Comparison of ENCODE assay signal across 9 cellular contexts in genomic region chr7:108805808-108806397, GRCh38.
DNase-seq lines count a peak whose midpoint lies in the region; ATAC-seq, FAIRE-seq and TF ChIP-seq lines count a peak whose summit lies in the region.
"Had no signal": no experiment of that assay in that cellular context is flagged by ENCODE, and none has a peak within 500 bp of the region (broad histone marks: within the 10 kb centered on the region; RNA-seq: fewer than 3 reads in every experiment).

No MANE protein-coding gene starts in this region.

- ATAC-seq in HG03342 (IDR thresholded peaks at IDR 0.05; ENCODE audit: unreplicated experiment): peak; percentile 65
- peak; percentile 37 to 64 (median 53) for ATAC-seq in right lobe of liver

- no peak for DNase-seq in GM12892 (ENCODE audit: insufficient read length)
- DNase-seq in right lobe of liver: no peak
- no peak for DNase-seq in small intestine
- DNase-seq in putamen (ENCODE audit: low spot score): no peak
- no peak for DNase-seq in COR-L47 (lab: John Stamatoyannopoulos, UW)
- DNase-seq in C1 segment of cervical spinal cord (lab: John Stamatoyannopoulos, UW): no peak

- intact Hi-C loops in right lobe of liver (cut with DNase I): no loop called here

- no peaks in the 10 kb centered on the region for H3K79me2 ChIP-seq in SU-DHL-6 (ENCODE audit: insufficient read depth, low read length)

- H3K36me3 ChIP-seq in SU-DHL-6 (ENCODE audit: low read length) (no peaks in the 10 kb centered on the region), right lobe of liver (no peaks in the 10 kb centered on the region), small intestine (ENCODE audit: control insufficient read depth in 2 of 2, insufficient read depth in 2 of 2, low read length in 2 of 2) (no peaks in the 10 kb centered on the region)
- H3K36me3 ChIP-seq: neutrophil had no signal

- no peaks in the 10 kb centered on the region for H3K4me1 ChIP-seq in right lobe of liver
- H3K4me1 ChIP-seq in small intestine (ENCODE audit: control insufficient read depth in 2 of 2, insufficient read depth in 1 of 2, low read depth in 1 of 2, low read length in 1 of 2): no peaks in the 10 kb centered on the region

- peak; percentile 41 for TF ChIP-seq CTCF in SU-DHL-6 (IDR thresholded peaks at IDR 0.05; ENCODE audit: insufficient read depth, low read length, poor library complexity, severe bottlenecking)
- peak; percentile 34 to 64 (median 46) for TF ChIP-seq CTCF in right lobe of liver (IDR thresholded peaks at IDR 0.05)

- H3K4me3 ChIP-seq in SU-DHL-6 (ENCODE audit: insufficient read depth, low read length, poor library complexity, severe bottlenecking) (no peak overlapping the region), right lobe of liver (no peak overlapping the region), small intestine (ENCODE audit: low read depth in 1 of 2, low read length in 2 of 2) (no peak overlapping the region)

- H2AFZ ChIP-seq in SU-DHL-6 (ENCODE audit: low read depth, low read length, severe bottlenecking): no peak overlapping the region

- H4K20me1 ChIP-seq in SU-DHL-6 (ENCODE audit: low read depth, low read length): no peaks in the 10 kb centered on the region

- H3K9me2 ChIP-seq in SU-DHL-6 (replicated peaks; ENCODE audit: insufficient read depth, low read length): no peaks in the 10 kb centered on the region

- no peaks in the 10 kb centered on the region for H3F3A ChIP-seq in SU-DHL-6 (ENCODE audit: insufficient read depth)

- 42% methylated on average over 6 of the region's 6 CpGs for WGBS in right lobe of liver (ENCODE audit: insufficient coverage, low coverage, low lambda C conversion rate, missing lambda C conversion rate)
- WGBS in small intestine, 3 donors: 59 to 62% (median 61%) methylated on average over 6 of the region's 6 CpGs

- FAIRE-seq in GM12892 (lab: Jason Lieb, UNC): peak; percentile 73
- FAIRE-seq in small intestine (lab: Jason Lieb, UNC): no peak

- H3K9me3 ChIP-seq in SU-DHL-6 (ENCODE audit: insufficient read depth, low read length): no peaks in the 10 kb centered on the region
- no peaks in the 10 kb centered on the region for H3K9me3 ChIP-seq in right lobe of liver
- H3K9me3 ChIP-seq in small intestine (ENCODE audit: control insufficient read depth, low read depth): no peaks in the 10 kb centered on the region
- H3K9me3 ChIP-seq: neutrophil had no signal

- H3K27me3 ChIP-seq in SU-DHL-6 (ENCODE audit: low read length) (no peaks in the 10 kb centered on the region), right lobe of liver (no peaks in the 10 kb centered on the region), small intestine (ENCODE audit: control insufficient read depth in 2 of 2, insufficient read depth in 2 of 2, low read length in 2 of 2) (no peaks in the 10 kb centered on the region)
- H3K27me3 ChIP-seq: neutrophil had no signal

- H3K27ac ChIP-seq in SU-DHL-6 (ENCODE audit: low read depth, low read length): no peak overlapping the region
- H3K27ac ChIP-seq in right lobe of liver: no peak overlapping the region
- H3K27ac ChIP-seq in small intestine (ENCODE audit: low read depth in 1 of 2, low read length in 1 of 2): no peak overlapping the region
- H3K27ac ChIP-seq: neutrophil had no signal

- no peak overlapping the region for H3K9ac ChIP-seq in SU-DHL-6 (ENCODE audit: low read length)

- no peak for TF ChIP-seq POLR2A in GM12892 (IDR thresholded peaks at IDR 0.05; ENCODE audit: low read depth, low read length)
- TF ChIP-seq POLR2A in right lobe of liver (IDR thresholded peaks at IDR 0.05): no peak

- no peak overlapping the region for H3K4me2 ChIP-seq in SU-DHL-6 (ENCODE audit: low read depth, low read length, poor library complexity, severe bottlenecking)
